In the genomic region with DNA sequence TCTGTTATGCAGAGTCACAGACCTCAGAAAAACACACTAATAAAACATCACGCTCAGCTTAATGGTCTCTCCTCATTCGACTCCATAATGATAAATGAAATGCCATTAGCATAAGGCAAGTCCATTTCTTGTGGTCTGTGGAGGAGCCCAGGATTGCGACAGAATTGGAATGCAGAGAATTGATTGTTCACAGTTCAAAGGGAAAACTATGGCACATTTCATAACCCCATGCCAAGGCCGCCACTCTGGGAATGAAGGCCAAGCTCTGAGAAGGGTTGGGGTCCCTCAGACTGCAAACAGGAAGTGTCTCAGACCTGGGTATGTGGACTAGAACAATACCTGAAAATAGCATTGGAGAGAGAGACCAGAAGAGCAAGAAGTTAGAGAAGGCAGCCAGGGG, we compare ENCODE assay signal across 25 cellular contexts.
DNase-seq lines count a peak whose midpoint lies in the region; ATAC-seq and TF ChIP-seq lines count a peak whose summit lies in the region.
"Had no signal": no experiment of that assay in that cellular context is flagged by ENCODE, and none has a peak within 500 bp of the region (broad histone marks: within the 10 kb centered on the region; RNA-seq: fewer than 3 reads in every experiment).

No MANE protein-coding gene starts in this region.

- TF ChIP-seq CTCF in AG04449 (IDR thresholded peaks at IDR 0.05; ENCODE audit: insufficient read depth, low read length, missing control alignments) (no peak), esophagus muscularis mucosa (IDR thresholded peaks at IDR 0.05) (no peak), liver (IDR thresholded peaks at IDR 0.05; ENCODE audit: low read depth, low read length, missing input control) (no peak)

- H3K27me3 ChIP-seq in esophagus muscularis mucosa (no peaks in the 10 kb centered on the region), liver (ENCODE audit: control insufficient read depth in 4 of 4, insufficient read depth in 4 of 4, low read length in 3 of 4) (no peaks in the 10 kb centered on the region)
- H3K27me3 ChIP-seq: BE2C, heart left ventricle, MG63, neutrophil, Peyer's patch had no signal

- H3K9me3 ChIP-seq in esophagus muscularis mucosa = no peaks in the 10 kb centered on the region
- no peaks in the 10 kb centered on the region for H3K9me3 ChIP-seq in liver (ENCODE audit: control insufficient read depth in 4 of 4, low read length in 3 of 4)
- H3K9me3 ChIP-seq: BE2C, heart left ventricle, lower lobe of right lung, MG63, neutrophil, Peyer's patch had no signal

- no peak for TF ChIP-seq RAD21 in liver (IDR thresholded peaks at IDR 0.05)

- DNase-seq in AG04449 (ENCODE audit: low read depth, low spot score) (peak; percentile 19), HS-5 (ENCODE audit: low read depth) (peak; percentile 65), esophagus muscularis mucosa (ENCODE audit: extremely low spot score) (peak; percentile 72), midbrain (lab: John Stamatoyannopoulos, UW) (no peak)
- DNase-seq: 8988T; activated CD4-positive, alpha-beta T cell treated with anti-CD3 and anti-CD28 coated beads for 36 hours; activated CD8-positive, alpha-beta memory T cell treated with anti-CD3 and anti-CD28 coated beads for 24 hours; activated naive CD4-positive, alpha-beta T cell treated with anti-CD3 and anti-CD28 coated beads for 36 hours; activated T-cell treated with anti-CD3 and anti-CD28 coated beads, Interleukin-2, amount 50 U/mL, for 4 hours; aorta; BE2C; effector CD8-positive, alpha-beta T cell; heart left ventricle; lower lobe of right lung; MG63; NCI-H1417 treated with DMSO at 0.1 percent for 48 hours; NCI-H510A treated with DMSO at 0.1 percent for 48 hours; Peyer's patch; stimulated activated CD4-positive, alpha-beta T cell treated with anti-CD3 and anti-CD28 coated beads, Interleukin-4, amount 100 ng/mL, for 1 hour; stimulated activated naive CD4-positive, alpha-beta T cell had no signal

- no peak for TF ChIP-seq EP300 in esophagus muscularis mucosa (IDR thresholded peaks at IDR 0.05)

- CTCF ChIA-PET in AG04449 (lab: Yijun Ruan, JAX) = no interaction called here

- no peak overlapping the region for H3K9ac ChIP-seq in liver (ENCODE audit: low read depth in 1 of 2, low read length in 2 of 2)

- H3K4me1 ChIP-seq in esophagus muscularis mucosa (no peaks in the 10 kb centered on the region), liver (ENCODE audit: control insufficient read depth in 4 of 4, insufficient read depth in 4 of 4, low read length in 3 of 4) (peaks cover 0 to 6% (median 4%) of the 10 kb centered on the region in 4 donors)
- H3K4me1 ChIP-seq: BE2C, heart left ventricle, lower lobe of right lung, Peyer's patch had no signal

- intact Hi-C loops in esophagus muscularis mucosa (cut with DNase I) = no loop called here

- ATAC-seq in GM21381 (IDR thresholded peaks at IDR 0.05; ENCODE audit: unreplicated experiment) = no peak
- ATAC-seq in GM18868 (IDR thresholded peaks at IDR 0.05; ENCODE audit: unreplicated experiment) = no peak
- ATAC-seq in GM21528 (IDR thresholded peaks at IDR 0.05; ENCODE audit: low FRiP score, unreplicated experiment) = no peak
- ATAC-seq: activated CD4-positive, alpha-beta T cell treated with anti-CD3 and anti-CD28 coated beads for 36 hours; activated T-cell treated with anti-CD3 and anti-CD28 coated beads, Interleukin-2, amount 50 U/mL, for 4 hours; heart left ventricle; lower lobe of right lung had no signal

- 70% methylated on average over 4 of the region's 4 CpGs for WGBS in esophagus muscularis mucosa
- WGBS in liver = 47% methylated on average over 4 of the region's 4 CpGs

- H3K36me3 ChIP-seq in esophagus muscularis mucosa (no peaks in the 10 kb centered on the region), liver (ENCODE audit: control insufficient read depth in 4 of 4, insufficient read depth in 3 of 4, low read depth in 1 of 4, low read length in 3 of 4) (no peaks in the 10 kb centered on the region)
- H3K36me3 ChIP-seq: BE2C, heart left ventricle, lower lobe of right lung, MG63, neutrophil, Peyer's patch had no signal

- H3K4me3 ChIP-seq in AG04449 (ENCODE audit: low read depth, low read length) = no peak overlapping the region
- no peak overlapping the region for H3K4me3 ChIP-seq in esophagus muscularis mucosa
- H3K4me3 ChIP-seq in liver (ENCODE audit: low read depth in 1 of 3, low read length in 3 of 3) = no peak overlapping the region
- H3K4me3 ChIP-seq: heart left ventricle, lower lobe of right lung, MG63, Peyer's patch had no signal

- H3K27ac ChIP-seq in esophagus muscularis mucosa (replicated peaks in 1 of 4) (no peak overlapping the region), liver (ENCODE audit: low read depth in 1 of 2, low read length in 2 of 2) (no peak overlapping the region)
- H3K27ac ChIP-seq: heart left ventricle, lower lobe of right lung, neutrophil, Peyer's patch had no signal

- TF ChIP-seq POLR2A in esophagus muscularis mucosa (IDR thresholded peaks at IDR 0.05; ENCODE audit: low read depth) = no peak

- POLR2A ChIA-PET in AG04449 (lab: Yijun Ruan, JAX) = no interaction called here

TF ChIP-seq in liver, 16 proteins besides CTCF, POLR2A, EP300 and RAD21:
- TF ChIP-seq FOXA2 (IDR thresholded peaks at IDR 0.05) (no peak), RXRA (IDR thresholded peaks at IDR 0.05) (peak in 1 of 2 donors; percentile 27), FOXA1 (IDR thresholded peaks at IDR 0.05) (peak; percentile 6), HNF4A (conservative IDR thresholded peaks at IDR 0.05) (peak; percentile 13 to 46), YY1 (IDR thresholded peaks at IDR 0.05) (peak; percentile 28)
